In genomic region chrX:118254611-118255010, GRCh38 we compare ENCODE assay signal across 7 cellular contexts.
DNase-seq lines count a peak whose midpoint lies in the region; TF ChIP-seq lines count a peak whose summit lies in the region.

No MANE protein-coding gene starts in this region.

- TF ChIP-seq POLR2A in erythroblast (IDR thresholded peaks at IDR 0.05; ENCODE audit: low read length): no peak

- no peaks in the 10 kb centered on the region for H3K79me2 ChIP-seq in neural cell (replicated peaks; ENCODE audit: insufficient read depth, low read length)

- H3K4me3 ChIP-seq in H7 (ENCODE audit: insufficient read depth, low read depth, low read length) (no peak overlapping the region), neural cell (ENCODE audit: low read length) (no peak overlapping the region)

- H3F3A ChIP-seq in neural cell (ENCODE audit: insufficient read depth, low read length, poor library complexity, severe bottlenecking): no peaks in the 10 kb centered on the region

- TF ChIP-seq CTCF in neural cell (IDR thresholded peaks at IDR 0.05; ENCODE audit: poor library complexity, severe bottlenecking): peak; percentile 68

- TF ChIP-seq EP300 in neural cell (conservative IDR thresholded peaks at IDR 0.05; ENCODE audit: poor library complexity, severe bottlenecking): no peak

- H3K4me2 ChIP-seq in neural cell (ENCODE audit: low read length): no peak overlapping the region

- no peaks in the 10 kb centered on the region for H3K27me3 ChIP-seq in H7 (ENCODE audit: control insufficient read depth, insufficient read depth, low read length)
- H3K27me3 ChIP-seq in neural cell (ENCODE audit: insufficient read depth, low read depth, low read length): no peaks in the 10 kb centered on the region

- no peak overlapping the region for H3K9ac ChIP-seq in neural cell (ENCODE audit: low read length)

- no peaks in the 10 kb centered on the region for H3K36me3 ChIP-seq in H7 (replicated peaks; ENCODE audit: control insufficient read depth, insufficient read depth, low read length)
- no peaks in the 10 kb centered on the region for H3K36me3 ChIP-seq in neural cell (ENCODE audit: insufficient read depth, low read length)

- no peak overlapping the region for H3K27ac ChIP-seq in neural cell (ENCODE audit: low read length)

- no peaks in the 10 kb centered on the region for H3K9me2 ChIP-seq in neural cell (ENCODE audit: insufficient read depth, low read length)

- peak; percentile 11 for DNase-seq in GM04504 (ENCODE audit: low read depth)
- peak; percentile 54 for DNase-seq in H7
- peak; percentile 31 for DNase-seq in NCI-H2081 treated with DMSO at 0.1 percent for 48 hours (lab: John Stamatoyannopoulos, UW)
- peak; percentile 53 for DNase-seq in activated CD4-positive, alpha-beta T cell treated with anti-CD3 and anti-CD28 coated beads for 48 hours
- peak; percentile 42 to 65 for DNase-seq in erythroblast (lab: John Stamatoyannopoulos, UW)
- DNase-seq in cortex of kidney (lab: John Stamatoyannopoulos, UW): no peak

- no peak overlapping the region for H2AFZ ChIP-seq in neural cell (ENCODE audit: low read depth, low read length)

- peak; percentile 73 for TF ChIP-seq RAD21 in neural cell (conservative IDR thresholded peaks at IDR 0.05)

- H3K9me3 ChIP-seq in neural cell (ENCODE audit: low read length): no peaks in the 10 kb centered on the region

- no peaks in the 10 kb centered on the region for H4K20me1 ChIP-seq in neural cell (ENCODE audit: insufficient read depth)

TF ChIP-seq in neural cell, 6 proteins besides CTCF, POLR2A, EP300 and RAD21:
- TF ChIP-seq MXI1 (conservative IDR thresholded peaks at IDR 0.05; ENCODE audit: poor library complexity, severe bottlenecking): no peak
- no peak for TF ChIP-seq POLR2AphosphoS5 (IDR thresholded peaks at IDR 0.05)
- TF ChIP-seq REST (IDR thresholded peaks at IDR 0.05; ENCODE audit: borderline replicate concordance): no peak
- peak; percentile 75 for TF ChIP-seq SMC3 (conservative IDR thresholded peaks at IDR 0.05; ENCODE audit: poor library complexity)
- no peak for TF ChIP-seq TAF1 (IDR thresholded peaks at IDR 0.05; ENCODE audit: low read depth)
- TF ChIP-seq EZH2 (IDR thresholded peaks at IDR 0.05; ENCODE audit: borderline replicate concordance, insufficient read depth, low read length, poor library complexity, severe bottlenecking): no peak
